33 cellular contexts compared by ENCODE assay signal in the genomic region with DNA sequence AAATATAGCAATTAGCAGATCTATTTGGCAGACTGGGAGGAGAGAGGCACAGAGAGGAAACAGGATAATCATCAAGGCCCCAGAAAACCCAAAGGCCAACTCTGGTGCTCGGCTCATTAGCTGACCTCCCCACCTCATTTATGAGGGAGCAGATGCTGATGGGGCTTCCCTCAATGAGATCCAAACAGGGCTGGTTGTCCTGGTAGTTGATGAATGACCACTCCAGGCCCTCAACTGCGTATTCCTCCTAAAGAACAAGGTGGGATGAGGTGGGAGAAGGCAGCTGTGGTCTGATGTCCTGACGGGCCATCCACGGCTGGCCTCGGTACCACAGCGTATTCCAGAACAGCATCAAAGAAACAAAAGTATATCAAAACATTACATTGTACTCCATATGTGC.
"Had no signal": no experiment of that assay in that cellular context is flagged by ENCODE, and none has a peak within 500 bp of the region (broad histone marks: within the 10 kb centered on the region; RNA-seq: fewer than 3 reads in every experiment).

No MANE protein-coding gene starts in this region.

- H3K36me3 ChIP-seq: breast epithelium, cardiac muscle cell had no signal

- H3K27me3 ChIP-seq: ascending aorta, breast epithelium, cardiac muscle cell, dorsolateral prefrontal cortex, esophagus muscularis mucosa, foreskin keratinocyte, gastrocnemius medialis, heart right ventricle, hepatocyte had no signal

- H3K27me3 Mint-ChIP-seq: activated B cell treated with CpG ODN at 0.5 μM for 24 hours; activated naive CD4-positive, alpha-beta T cell treated with anti-CD3 and anti-CD28 coated beads, Interleukin-2, amount 10 ng/mL, durations not matched to agents 7 days and 5 days; activated naive CD8-positive, alpha-beta T cell treated with anti-CD3 and anti-CD28 coated beads, Interleukin-2, amount 10 ng/mL, durations not matched to agents 7 days and 5 days; activated T-helper 17 cell treated with anti-CD3 and anti-CD28 coated beads, Interleukin-2, amount 50 U/mL, for 72 hours; central memory CD8-positive, alpha-beta T cell; dendritic cell treated with granulocyte-macrophage colony-stimulating factor and Interleukin-4, amounts not matched to agents 40 ng/mL and 50 ng/mL, for 4 days; T-helper 17 cell had no signal

- H3K4me1 ChIP-seq: ascending aorta, breast epithelium, esophagus muscularis mucosa, foreskin keratinocyte, gastrocnemius medialis had no signal

- H3K4me1 Mint-ChIP-seq: activated B cell treated with CpG ODN at 0.5 μM for 24 hours; activated naive CD4-positive, alpha-beta T cell treated with anti-CD3 and anti-CD28 coated beads, Interleukin-2, amount 10 ng/mL, durations not matched to agents 7 days and 5 days; activated T-helper 17 cell treated with anti-CD3 and anti-CD28 coated beads, Interleukin-2, amount 50 U/mL, for 72 hours; brain had no signal

- DNase-seq: activated B cell treated with CpG ODN at 0.5 μM for 24 hours; activated CD4-positive, alpha-beta T cell treated with anti-CD3 and anti-CD28 coated beads for 48 hours; activated CD4-positive, alpha-beta T cell treated with anti-CD3 and anti-CD28 coated beads, Interleukin-2, amount 50 U/mL, for 1 hour; activated CD4-positive, alpha-beta T cell treated with anti-CD3 and anti-CD28 coated beads, Interleukin-2, amount 50 U/mL, for 48 hours; activated gamma-delta T cell; activated naive CD4-positive, alpha-beta T cell; activated naive CD4-positive, alpha-beta T cell treated with anti-CD3 and anti-CD28 coated beads, Interleukin-2, amount 10 ng/mL, durations not matched to agents 7 days and 5 days; activated naive CD8-positive, alpha-beta T cell treated with anti-CD3 and anti-CD28 coated beads, Interleukin-2, amount 10 ng/mL, durations not matched to agents 7 days and 5 days; activated T-cell treated with anti-CD3 and anti-CD28 coated beads, Interleukin-2, amount 50 U/mL, for 1 hour; dorsolateral prefrontal cortex; effector memory CD4-positive, alpha-beta T cell; erythroblast; foreskin keratinocyte; gastrocnemius medialis; glutamatergic neuron; heart right ventricle; T-helper 1 cell; T-helper 17 cell; T1000; WERI-Rb-1 had no signal

- H3K4me3 Mint-ChIP-seq: activated B cell treated with CpG ODN at 0.5 μM for 24 hours; activated naive CD4-positive, alpha-beta T cell treated with anti-CD3 and anti-CD28 coated beads, Interleukin-2, amount 10 ng/mL, durations not matched to agents 7 days and 5 days; activated naive CD8-positive, alpha-beta T cell treated with anti-CD3 and anti-CD28 coated beads, Interleukin-2, amount 10 ng/mL, durations not matched to agents 7 days and 5 days; activated T-helper 17 cell treated with anti-CD3 and anti-CD28 coated beads, Interleukin-2, amount 50 U/mL, for 72 hours; brain; central memory CD8-positive, alpha-beta T cell; dendritic cell treated with granulocyte-macrophage colony-stimulating factor and Interleukin-4, amounts not matched to agents 40 ng/mL and 50 ng/mL, for 4 days; T-helper 17 cell; T-helper 2 cell treated with Interferon-gamma antibody and Interleukin-4, amounts not matched to agents 5 μg/mL and 100 μg/mL, for 36 hours had no signal

- H3K4me3 ChIP-seq: ascending aorta, breast epithelium, cardiac muscle cell, coronary artery, dorsolateral prefrontal cortex, esophagus muscularis mucosa, gastrocnemius medialis, heart right ventricle, hepatocyte had no signal

- H3K9me3 ChIP-seq: ascending aorta, breast epithelium, esophagus muscularis mucosa, gastrocnemius medialis, heart right ventricle had no signal

- ATAC-seq: activated CD4-positive, CD25-positive, alpha-beta regulatory T cell treated with anti-CD3 and anti-CD28 coated beads, Interleukin-2, amount 50 U/mL, for 24 hours; activated naive CD4-positive, alpha-beta T cell treated with anti-CD3 and anti-CD28 coated beads, Interleukin-2, amount 50 U/mL, for 72 hours; activated T-helper 17 cell treated with anti-CD3 and anti-CD28 coated beads, Interleukin-2, amount 50 U/mL, for 72 hours; foreskin keratinocyte; gastrocnemius medialis; heart right ventricle; T-helper 17 cell had no signal

- H3K27ac Mint-ChIP-seq: activated B cell treated with CpG ODN at 0.5 μM for 24 hours; activated naive CD8-positive, alpha-beta T cell treated with anti-CD3 and anti-CD28 coated beads, Interleukin-2, amount 10 ng/mL, durations not matched to agents 7 days and 5 days; dendritic cell treated with granulocyte-macrophage colony-stimulating factor and Interleukin-4, amounts not matched to agents 40 ng/mL and 50 ng/mL, for 4 days; T-helper 17 cell; T-helper 2 cell treated with Interferon-gamma antibody and Interleukin-4, amounts not matched to agents 5 μg/mL and 100 μg/mL, for 36 hours had no signal

- H3K27ac ChIP-seq: ascending aorta, breast epithelium, cardiac muscle cell, coronary artery, dorsolateral prefrontal cortex, esophagus muscularis mucosa, foreskin keratinocyte, gastrocnemius medialis, heart right ventricle, hepatocyte, WERI-Rb-1 had no signal

- H3K9me3 Mint-ChIP-seq: activated B cell treated with CpG ODN at 0.5 μM for 24 hours; activated naive CD4-positive, alpha-beta T cell treated with anti-CD3 and anti-CD28 coated beads, Interleukin-2, amount 10 ng/mL, durations not matched to agents 7 days and 5 days; activated naive CD4-positive, alpha-beta T cell treated with anti-CD3 and anti-CD28 coated beads, Interleukin-2, amount 50 U/mL, for 72 hours; activated naive CD8-positive, alpha-beta T cell treated with anti-CD3 and anti-CD28 coated beads, Interleukin-2, amount 10 ng/mL, durations not matched to agents 7 days and 5 days; activated T-helper 17 cell treated with anti-CD3 and anti-CD28 coated beads, Interleukin-2, amount 50 U/mL, for 72 hours; brain; central memory CD8-positive, alpha-beta T cell; dendritic cell treated with granulocyte-macrophage colony-stimulating factor and Interleukin-4, amounts not matched to agents 40 ng/mL and 50 ng/mL, for 4 days; T-helper 2 cell treated with Interferon-gamma antibody and Interleukin-4, amounts not matched to agents 5 μg/mL and 100 μg/mL, for 36 hours had no signal
